In genomic region chr3:138197058-138197457, GRCh38 we compare ENCODE assay signal across 11 cellular contexts. TPM values are rescaled to one million over a fixed set of nuclear protein-coding genes. Genes with fewer than 3 reads are reported as not detected.
A peak's percentile ranks its signal among the peaks of the same experiment; 100 is the strongest.
DNase-seq lines count a peak whose midpoint lies in the region; ATAC-seq and TF ChIP-seq lines count a peak whose summit lies in the region.
"Had no signal": no experiment of that assay in that cellular context is flagged by ENCODE, and none has a peak within 500 bp of the region (broad histone marks: within the 10 kb centered on the region; RNA-seq: fewer than 3 reads in every experiment).

No MANE protein-coding gene starts in this region.

- H3K79me2 ChIP-seq in SK-N-SH (ENCODE audit: insufficient read depth) = peaks cover 97% of the 10 kb centered on the region

- 94% methylated on average over 5 of the region's 5 CpGs for WGBS in SK-N-SH (ENCODE audit: low lambda C conversion rate)

- CTCF ChIA-PET in SK-N-SH (lab: Yijun Ruan, JAX) = interaction anchor here (1.9 kb wide), 1 partner anchor 12 kb away, joined by 4 read pairs; no protein-coding TSS in a partner anchor

- no peaks in the 10 kb centered on the region for H3K27me3 ChIP-seq in SK-N-SH (ENCODE audit: insufficient read depth)

- no peak overlapping the region for H3K4me2 ChIP-seq in SK-N-SH

- no peak overlapping the region for H3K4me3 ChIP-seq in SK-N-SH (ENCODE audit: low read depth in 2 of 2, low read length in 1 of 2)
- H3K4me3 ChIP-seq in foreskin fibroblast (ENCODE audit: low read depth in 1 of 2, low read length in 2 of 2) = no peak overlapping the region
- H3K4me3 ChIP-seq: coronary artery had no signal

- TF ChIP-seq EP300 in SK-N-SH (IDR thresholded peaks at IDR 0.05; ENCODE audit: borderline replicate concordance in 1 of 2, low read depth in 1 of 2, low read length in 1 of 2) = no peak

- DNase-seq in SIG-M5 treated with dmso at 0.1 percent for 504 hours (lab: John Stamatoyannopoulos, UW; ENCODE audit: unreplicated experiment) = peak; percentile 31
- DNase-seq in SIG-M5 (lab: John Stamatoyannopoulos, UW) = no peak
- no peak for DNase-seq in SK-N-SH
- peak; percentile 34 to 67 for DNase-seq in foreskin fibroblast
- peak; percentile 52 for DNase-seq in renal cortical epithelial cell (ENCODE audit: low read depth)
- DNase-seq in SW 1271 (lab: John Stamatoyannopoulos, UW) = no peak
- no peak for DNase-seq in stimulated activated CD4-positive, alpha-beta T cell treated with anti-CD3 and anti-CD28 coated beads, Interleukin-1b, Interleukin-23, amount 100 ng/mL, for 48 hours
- DNase-seq: NCI-H2029 had no signal

- no peaks in the 10 kb centered on the region for H3K9me2 ChIP-seq in SK-N-SH

- POLR2A ChIA-PET in SK-N-SH (lab: Yijun Ruan, JAX) = interaction anchor here (1.5 kb wide), 1 partner anchor 10 kb away, joined by 3 read pairs; the partner anchor contains the start of gene ARMC8

- H3K36me3 ChIP-seq in SK-N-SH (replicated peaks in 1 of 2; ENCODE audit: control insufficient read depth in 1 of 2, insufficient read depth in 2 of 2, low read length in 1 of 2) = peaks cover 4 to 17% of the 10 kb centered on the region in 2 experiments

- no peak for TF ChIP-seq RAD21 in SK-N-SH (IDR thresholded peaks at IDR 0.05; ENCODE audit: low read length)

- H2AFZ ChIP-seq in SK-N-SH (ENCODE audit: low read depth) = no peak overlapping the region

- no peak overlapping the region for H3K27ac ChIP-seq in SK-N-SH (ENCODE audit: low read depth in 2 of 2, low read length in 1 of 2)
- H3K27ac ChIP-seq: 22Rv1, coronary artery had no signal

- peaks cover 85% of the 10 kb centered on the region for H4K20me1 ChIP-seq in SK-N-SH (ENCODE audit: insufficient read depth)

- H3K4me1 ChIP-seq in SK-N-SH (ENCODE audit: control insufficient read depth in 1 of 2, insufficient read depth in 2 of 2, low read depth in 1 of 2, low read length in 1 of 2) = peaks cover 0 to 7% of the 10 kb centered on the region in 2 experiments; a peak in 1 of 4 replicates

- no peaks in the 10 kb centered on the region for H3K9me3 ChIP-seq in SK-N-SH

- no peak overlapping the region for H3K9ac ChIP-seq in SK-N-SH

- no peak for ATAC-seq in GM21825 (IDR thresholded peaks at IDR 0.05; ENCODE audit: unreplicated experiment)

- no peaks in the 10 kb centered on the region for H3F3A ChIP-seq in SK-N-SH (replicated peaks; ENCODE audit: insufficient read depth)

- TF ChIP-seq CTCF in SK-N-SH (IDR thresholded peaks at IDR 0.05) (no peak), foreskin fibroblast (IDR thresholded peaks at IDR 0.05; ENCODE audit: low read depth, low read length) (no peak)

TF ChIP-seq in SK-N-SH, 30 proteins besides CTCF, POLR2A, EP300 and RAD21:
- TF ChIP-seq REST (IDR thresholded peaks at IDR 0.05; ENCODE audit: low read depth, low read length) = peak; percentile 98
- no peak for TF ChIP-seq FOXJ3 (CRISPR knock-in tag; IDR thresholded peaks at IDR 0.05)
TF ChIP-seq in SK-N-SH: peak in this region for 1.

RNA-seq across cellular contexts. Expression of gene ARMC8, which starts 10.0 kb away (rescaled TPM):
- polyA plus RNA-seq in SK-N-SH (2012; rRNA removed) = 35.5 and 39.2 TPM in 2 replicates
- polyA plus RNA-seq in SK-N-SH (2012; cell fraction: cytosol; rRNA removed) = 33.6 and 35.7 TPM in 2 replicates
- polyA plus RNA-seq in SK-N-SH (2012; cell fraction: nucleus; rRNA removed) = 43.9 and 57.2 TPM in 2 replicates
- 57.0 and 86.4 TPM in 2 replicates for total RNA-seq in renal cortical epithelial cell

RNA-seq across cellular contexts. Expression of gene DBR1, which starts 22.3 kb away (rescaled TPM):
- 9.2 and 10.1 TPM in 2 replicates for polyA plus RNA-seq in SK-N-SH (2012; rRNA removed)
- 12.1 and 12.4 TPM in 2 replicates for polyA plus RNA-seq in SK-N-SH (2012; cell fraction: cytosol; rRNA removed)
- polyA plus RNA-seq in SK-N-SH (2012; cell fraction: nucleus; rRNA removed) = 5.8 and 8.5 TPM in 2 replicates
- 22.1 and 27.3 TPM in 2 replicates for total RNA-seq in renal cortical epithelial cell

Comparison
In these comparisons a context has a peak if more than half of its experiments do, and no peak if none do; other contexts are left out.
1. DNase-seq: peak in SIG-M5 treated with dmso at 0.1 percent for 504 hours (single experiment), foreskin fibroblast (2 of 2) and renal cortical epithelial cell (single experiment); none in SIG-M5 (single experiment), SK-N-SH (single experiment), SW 1271 (0 of 2) and stimulated activated CD4-positive, alpha-beta T cell treated with anti-CD3 and anti-CD28 coated beads, Interleukin-1b, Interleukin-23, amount 100 ng/mL, for 48 hours (single experiment).